18 cellular contexts compared by ENCODE assay signal in the genomic region with DNA sequence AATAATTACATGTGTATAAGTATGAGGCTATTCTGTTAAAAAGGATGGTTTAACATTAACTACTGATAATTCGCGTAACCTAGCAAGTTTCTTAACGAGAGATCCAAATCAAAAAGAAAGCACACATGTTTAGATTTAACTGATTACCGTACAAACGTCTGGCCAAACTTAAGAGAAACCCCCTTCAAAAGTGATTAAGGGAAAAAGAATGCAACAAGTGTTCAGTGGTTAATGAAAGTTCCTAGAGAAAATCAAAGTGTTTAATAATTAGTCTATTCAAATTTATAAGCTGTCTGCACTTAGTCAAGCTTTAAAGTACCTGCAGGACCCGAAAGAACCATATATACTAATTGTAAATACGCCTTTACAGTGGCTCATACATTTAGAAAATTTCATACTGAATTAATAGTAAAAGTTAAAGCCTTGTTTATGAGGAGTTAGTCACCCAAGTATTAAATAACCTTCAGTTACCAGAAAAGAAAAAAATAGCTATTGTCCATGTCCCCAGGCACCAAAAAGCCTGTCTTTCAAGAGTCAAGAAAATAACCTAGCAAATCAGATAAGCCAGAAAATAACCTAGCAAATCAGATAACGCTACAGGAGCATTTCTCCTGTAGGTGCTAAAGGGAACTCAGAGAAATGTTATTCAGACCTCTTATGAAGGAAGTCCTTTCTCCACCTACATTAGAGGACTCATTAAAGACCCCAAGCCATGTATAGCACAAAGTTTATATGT. TPM values are rescaled to one million over a fixed set of nuclear protein-coding genes. Genes with fewer than 3 reads are reported as not detected.
DNase-seq lines count a peak whose midpoint lies in the region; ATAC-seq and TF ChIP-seq lines count a peak whose summit lies in the region.
"Had no signal": no experiment of that assay in that cellular context is flagged by ENCODE, and none has a peak within 500 bp of the region (broad histone marks: within the 10 kb centered on the region; RNA-seq: fewer than 3 reads in every experiment).

No MANE protein-coding gene starts in this region.

- intact Hi-C loops in left lung (cut with DNase I), result no loop called here

- TF ChIP-seq CTCF in fibroblast of the aortic adventitia (IDR thresholded peaks at IDR 0.05; ENCODE audit: insufficient read depth, low read length) (no peak), mesothelial cell of epicardium (IDR thresholded peaks at IDR 0.05; ENCODE audit: unreplicated experiment) (no peak), GM10248 (IDR thresholded peaks at IDR 0.05; ENCODE audit: control extremely low read depth, extremely low read depth, low read depth, missing control alignments) (no peak), left lung (IDR thresholded peaks at IDR 0.05) (no peak)

- ATAC-seq in HG02938 (IDR thresholded peaks at IDR 0.05; ENCODE audit: unreplicated experiment) (no peak), left lung (no peak)
- ATAC-seq: GM12878 had no signal

- H3K4me3 ChIP-seq in fibroblast of the aortic adventitia (ENCODE audit: low read depth, low read length), result no peak overlapping the region
- H3K4me3 ChIP-seq in left lung, result no peak overlapping the region
- H3K4me3 ChIP-seq: GM12878, MG63 had no signal

- peaks cover 7% of the 10 kb centered on the region for H3K36me3 Mint-ChIP-seq in mesothelial cell of epicardium

- H3K9me3 Mint-ChIP-seq in mesothelial cell of epicardium, result no peaks in the 10 kb centered on the region

- H3K4me1 Mint-ChIP-seq in mesothelial cell of epicardium, result peaks cover 25% of the 10 kb centered on the region

- H3K27me3 ChIP-seq in left lung, result no peaks in the 10 kb centered on the region
- H3K27me3 ChIP-seq: MG63 had no signal

- peaks cover 0 to 5% of the 10 kb centered on the region in 2 donors for H3K4me1 ChIP-seq in left lung

- POLR2A ChIA-PET in GM10248 (lab: Yijun Ruan, JAX), result no interaction called here

- CTCF ChIA-PET in GM10248 (lab: Yijun Ruan, JAX), result interaction anchor here (1.1 to 14.0 kb wide), 4 partner anchors 15 to 274 kb away, joined by 3 to 308 read pairs (median 8); no protein-coding TSS in a partner anchor

- peak; percentile 38 for DNase-seq in EH (ENCODE audit: low read depth)
- peak; percentile 20 for DNase-seq in M059J (ENCODE audit: low read depth)
- peak; percentile 11 for DNase-seq in fibroblast of the aortic adventitia (ENCODE audit: low read depth)
- DNase-seq in mesothelial cell of epicardium (ENCODE audit: low spot score in 2 of 2, unreplicated experiment in 2 of 2), result no peak
- no peak for DNase-seq in GM10248 (ENCODE audit: extremely low spot score)
- DNase-seq in left lung, result no peak
- DNase-seq in globus pallidus (ENCODE audit: low spot score), result no peak
- DNase-seq: C1 segment of cervical spinal cord, KBM-7, MG63, NCI-H1105, NCI-H1930, NCI-H2171 treated with DMSO at 0.1 percent for 48 hours, NCI-H510A, NCI-H82, RPMI8226 had no signal

- H3K36me3 ChIP-seq in left lung, result no peaks in the 10 kb centered on the region
- H3K36me3 ChIP-seq: MG63 had no signal

- no peaks in the 10 kb centered on the region for H3K27me3 Mint-ChIP-seq in mesothelial cell of epicardium (ENCODE audit: low read depth)

- no peaks in the 10 kb centered on the region for H3K9me3 ChIP-seq in left lung
- H3K9me3 ChIP-seq: MG63 had no signal

- peak overlapping the region; percentile 74 for H3K27ac Mint-ChIP-seq in mesothelial cell of epicardium

- no peak overlapping the region for H3K4me3 Mint-ChIP-seq in mesothelial cell of epicardium

- H3K27ac ChIP-seq in left lung, result no peak overlapping the region

RNA-seq across cellular contexts. Expression of a gene that starts 25.7 kb away (rescaled TPM):
- 22.0 and 31.0 TPM in 2 replicates for total RNA-seq in M059J (2014; rRNA removed; shearing (Covaris generic))
- total RNA-seq in fibroblast of the aortic adventitia (ENCODE audit: low replicate concordance) (22.4 and 22.7 TPM in 2 replicates), mesothelial cell of epicardium (27.2 to 28.6 TPM (median 27.8 TPM) in 3 replicates), left lung (10 to 100 TPM; 26.5 to 29.0 TPM)

RNA-seq across cellular contexts. Expression of a gene that starts 34.6 kb away (rescaled TPM):
- total RNA-seq in M059J (2014; rRNA removed; shearing (Covaris generic)), result 0.47 and 1.1 TPM in 2 replicates
- total RNA-seq in fibroblast of the aortic adventitia (ENCODE audit: low replicate concordance) (5.6 and 8.6 TPM in 2 replicates), mesothelial cell of epicardium (18.9 to 24.1 TPM (median 22.3 TPM) in 3 replicates), left lung (10 to 100 TPM in 1 of 2 donors, 1 to 10 TPM in 1; 9.0 to 17.5 TPM)

RNA-seq across cellular contexts. Expression of a gene that starts 52.2 kb away (rescaled TPM):
- not detected in 2 replicates for total RNA-seq in M059J (2014; rRNA removed; shearing (Covaris generic))
- not detected in 2 replicates for total RNA-seq in fibroblast of the aortic adventitia (ENCODE audit: low replicate concordance)
- not detected in 3 replicates for total RNA-seq in mesothelial cell of epicardium
- 1 to 10 TPM in 1 of 2 donors, under 1 TPM in 1; 0.93 to 1.4 TPM for total RNA-seq in left lung

RNA-seq across cellular contexts. Expression of a gene that starts 58.0 kb away (rescaled TPM):
- not detected in 2 replicates for total RNA-seq in M059J (2014; rRNA removed; shearing (Covaris generic))
- total RNA-seq in fibroblast of the aortic adventitia (ENCODE audit: low replicate concordance), result not detected in 2 replicates
- total RNA-seq in mesothelial cell of epicardium, result not detected in 3 replicates
- total RNA-seq in left lung, result not detected
- total RNA-seq: GM12878 had no signal

Comparison
In these comparisons a context has a peak if more than half of its experiments do, and no peak if none do; other contexts are left out.
1. DNase-seq: peak in EH (single experiment), M059J (single experiment) and fibroblast of the aortic adventitia (single experiment); none in mesothelial cell of epicardium (0 of 2), GM10248 (single experiment), left lung (0 of 2) and globus pallidus (single experiment).